In the genomic region with DNA sequence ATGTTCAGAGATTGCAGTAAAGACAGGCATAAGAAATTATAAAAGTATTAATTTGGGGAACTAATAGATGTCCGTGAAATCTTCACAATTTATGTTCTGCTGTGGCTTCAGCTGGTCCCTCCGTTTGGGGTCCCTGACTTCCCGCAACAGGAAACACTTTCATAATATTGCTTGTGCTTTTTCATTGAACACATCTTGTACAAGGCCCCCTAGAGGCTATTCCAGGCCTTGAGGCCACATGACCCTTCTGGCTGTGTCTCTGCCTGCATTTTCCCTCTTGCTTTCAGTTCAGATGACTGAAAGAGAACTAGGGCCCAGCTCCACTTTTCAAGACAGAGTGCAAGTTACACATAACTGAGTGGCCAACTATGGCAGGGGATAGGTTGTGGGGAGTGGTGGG, we compare ENCODE assay signal across 11 cellular contexts. TPM values are rescaled to one million over a fixed set of nuclear protein-coding genes. Genes with fewer than 3 reads are reported as not detected.
DNase-seq lines count a peak whose midpoint lies in the region; ATAC-seq and TF ChIP-seq lines count a peak whose summit lies in the region.
"Had no signal": no experiment of that assay in that cellular context is flagged by ENCODE, and none has a peak within 500 bp of the region (broad histone marks: within the 10 kb centered on the region; RNA-seq: fewer than 3 reads in every experiment).

No MANE protein-coding gene starts in this region.

- no peaks in the 10 kb centered on the region for H4K20me1 ChIP-seq in OCI-LY3 (ENCODE audit: insufficient read depth, low read length)

- H3K27ac ChIP-seq in OCI-LY3 (ENCODE audit: low read length) = no peak overlapping the region
- H3K27ac ChIP-seq: parathyroid adenoma had no signal

- H3K4me3 ChIP-seq in OCI-LY3 (ENCODE audit: low read length) = no peak overlapping the region

- no peak overlapping the region for H3K4me2 ChIP-seq in OCI-LY3 (ENCODE audit: low read length)

- no peaks in the 10 kb centered on the region for H3K27me3 ChIP-seq in OCI-LY3 (ENCODE audit: low read depth, low read length)

- no peaks in the 10 kb centered on the region for H3K9me3 ChIP-seq in OCI-LY3 (ENCODE audit: insufficient read depth, low read length)

- H3K36me3 ChIP-seq in OCI-LY3 (replicated peaks; ENCODE audit: low read depth, low read length) = no peaks in the 10 kb centered on the region

- H2AFZ ChIP-seq in OCI-LY3 (ENCODE audit: low read depth, low read length) = no peak overlapping the region
- H2AFZ ChIP-seq: parathyroid adenoma had no signal

- DNase-seq in NCI-H82 (lab: John Stamatoyannopoulos, UW) (peak; percentile 37), NCI-H82 treated with DMSO at 0.1 percent for 48 hours (lab: John Stamatoyannopoulos, UW; ENCODE audit: unreplicated experiment) (no peak), GM20000 (ENCODE audit: low spot score) (peak; percentile 13), glomerular visceral epithelial cell (ENCODE audit: extremely low spot score) (peak; percentile 5), NCI-H2171 (lab: John Stamatoyannopoulos, UW) (no peak), H4 (ENCODE audit: low spot score) (no peak)
- DNase-seq: DMS79 treated with DMSO at 0.1 percent for 48 hours, KG1 had no signal

- ATAC-seq in GM21447 (IDR thresholded peaks at IDR 0.05; ENCODE audit: unreplicated experiment) = no peak

- TF ChIP-seq CTCF in GM20000 (IDR thresholded peaks at IDR 0.05; ENCODE audit: extremely low read depth, missing control alignments) = no peak
- 0 out of 2 replicates have a peak, but pooled peaks have one; percentile 12 for TF ChIP-seq CTCF in OCI-LY3 (IDR thresholded peaks at IDR 0.05; ENCODE audit: low read depth, low read length)

- H3K4me1 ChIP-seq in OCI-LY3 (ENCODE audit: low read length) = no peaks in the 10 kb centered on the region

- no peak overlapping the region for H3K9ac ChIP-seq in OCI-LY3 (ENCODE audit: low read length)
- H3K9ac ChIP-seq: parathyroid adenoma had no signal

- H3K79me2 ChIP-seq in OCI-LY3 (ENCODE audit: low read length) = no peaks in the 10 kb centered on the region
- H3K79me2 ChIP-seq: parathyroid adenoma had no signal

RNA-seq across cellular contexts. Expression of gene CRIPT, which starts 26.5 kb away (rescaled TPM):
- total RNA-seq in H4 (2014; rRNA removed; shearing (Covaris generic)) = 23.3 and 29.7 TPM in 2 replicates

RNA-seq across cellular contexts. Expression of gene PIGF, which starts 26.7 kb away (rescaled TPM):
- total RNA-seq in H4 (2014; rRNA removed; shearing (Covaris generic)) = 19.1 and 35.9 TPM in 2 replicates

RNA-seq across cellular contexts. Expression of gene SOCS5, which starts 55.6 kb away (rescaled TPM):
- total RNA-seq in H4 (2014; rRNA removed; shearing (Covaris generic)) = 19.3 and 23.0 TPM in 2 replicates

Comparison
In these comparisons a context has a peak if more than half of its experiments do, and no peak if none do; other contexts are left out.
1. DNase-seq: peak in NCI-H82 (single experiment), GM20000 (single experiment) and glomerular visceral epithelial cell (single experiment); none in NCI-H82 treated with DMSO at 0.1 percent for 48 hours (single experiment), NCI-H2171 (single experiment) and H4 (single experiment).